Comparison of ENCODE assay signal across 20 cellular contexts in genomic region chr20:20393207-20393606, GRCh38. TPM values are rescaled to one million over a fixed set of nuclear protein-coding genes. Genes with fewer than 3 reads are reported as not detected.
DNase-seq lines count a peak whose midpoint lies in the region; ATAC-seq and TF ChIP-seq lines count a peak whose summit lies in the region.
"Had no signal": no experiment of that assay in that cellular context is flagged by ENCODE, and none has a peak within 500 bp of the region (broad histone marks: within the 10 kb centered on the region; RNA-seq: fewer than 3 reads in every experiment).

No MANE protein-coding gene starts in this region.

- H3K27ac ChIP-seq in osteoblast (ENCODE audit: low read depth, low read length) (no peak overlapping the region), tibial nerve (no peak overlapping the region)
- H3K27ac ChIP-seq: gastrocnemius medialis, transverse colon had no signal

- H3K4me3 Mint-ChIP-seq in activated CD8-positive, alpha-beta T cell treated with anti-CD3 and anti-CD28 coated beads for 36 hours = no peak overlapping the region
- H3K4me3 Mint-ChIP-seq in activated CD8-positive, alpha-beta T cell treated with anti-CD3 and anti-CD28 coated beads, Interleukin-2, amount 10 ng/mL, durations not matched to agents 7 days and 5 days = no peak overlapping the region
- H3K4me3 Mint-ChIP-seq: activated naive CD8-positive, alpha-beta T cell; CD8-positive, alpha-beta T cell had no signal

- peaks cover 5% of the 10 kb centered on the region for H3K4me1 ChIP-seq in osteoblast (ENCODE audit: insufficient read depth, low read length)
- H3K4me1 ChIP-seq in tibial nerve = peaks cover 0 to 14% (median 3%) of the 10 kb centered on the region in 4 donors
- H3K4me1 ChIP-seq: gastrocnemius medialis, transverse colon had no signal

- intact Hi-C loops in activated CD8-positive, alpha-beta T cell treated with anti-CD3 and anti-CD28 coated beads for 36 hours (cut with micrococcal nuclease) = no loop called here

- H3K36me3 ChIP-seq in osteoblast (ENCODE audit: insufficient read depth, low read length) (no peaks in the 10 kb centered on the region), tibial nerve (peaks cover 0 to 54% (median 0%) of the 10 kb centered on the region in 3 donors)

- POLR2A ChIA-PET in activated CD8-positive, alpha-beta T cell treated with anti-CD3 and anti-CD28 coated beads for 36 hours (lab: Charles Lee) = no interaction called here
- POLR2A ChIA-PET in activated CD8-positive, alpha-beta T cell treated with anti-CD3 and anti-CD28 coated beads, Interleukin-2, amount 10 ng/mL, durations not matched to agents 7 days and 5 days (lab: Charles Lee) = no interaction called here

- WGBS in tibial nerve, 2 donors = 29 to 45% methylated on average over 6 of the region's 6 CpGs

- H3K9me3 ChIP-seq in osteoblast (ENCODE audit: low read depth, low read length) (no peaks in the 10 kb centered on the region), tibial nerve (no peaks in the 10 kb centered on the region)
- H3K9me3 ChIP-seq: gastrocnemius medialis, transverse colon had no signal

- no peak for TF ChIP-seq POLR2A in tibial nerve (IDR thresholded peaks at IDR 0.05)

- peaks cover 5% of the 10 kb centered on the region for H3K36me3 Mint-ChIP-seq in activated CD8-positive, alpha-beta T cell treated with anti-CD3 and anti-CD28 coated beads for 36 hours (ENCODE audit: low read depth)
- no peaks in the 10 kb centered on the region for H3K36me3 Mint-ChIP-seq in activated CD8-positive, alpha-beta T cell treated with anti-CD3 and anti-CD28 coated beads, Interleukin-2, amount 10 ng/mL, durations not matched to agents 7 days and 5 days (ENCODE audit: low read depth)
- H3K36me3 Mint-ChIP-seq: activated naive CD8-positive, alpha-beta T cell had no signal

- no peaks in the 10 kb centered on the region for H3K9me3 Mint-ChIP-seq in activated CD8-positive, alpha-beta T cell treated with anti-CD3 and anti-CD28 coated beads for 36 hours
- no peaks in the 10 kb centered on the region for H3K9me3 Mint-ChIP-seq in activated CD8-positive, alpha-beta T cell treated with anti-CD3 and anti-CD28 coated beads, Interleukin-2, amount 10 ng/mL, durations not matched to agents 7 days and 5 days (ENCODE audit: insufficient read depth)
- H3K9me3 Mint-ChIP-seq: CD8-positive, alpha-beta T cell had no signal

- no peak for DNase-seq in activated CD8-positive, alpha-beta T cell treated with anti-CD3 and anti-CD28 coated beads for 36 hours
- no peak for DNase-seq in activated CD8-positive, alpha-beta T cell treated with anti-CD3 and anti-CD28 coated beads, Interleukin-2, amount 10 ng/mL, durations not matched to agents 7 days and 5 days
- DNase-seq in RPMI7951 (ENCODE audit: low read depth) (peak; percentile 27), choroid plexus epithelial cell (ENCODE audit: low read depth) (peak; percentile 47), osteoblast (ENCODE audit: insufficient read length, low spot score, missing footprints) (peak; percentile 85), tibial nerve (ENCODE audit: low spot score in 2 of 2) (no peak), NCI-H2227 (lab: John Stamatoyannopoulos, UW; ENCODE audit: unreplicated experiment) (no peak)
- DNase-seq: 8988T; CD8-positive, alpha-beta T cell; gastrocnemius medialis; NCI-H1105; NCI-H2171; NCI-H82; small intestine; stimulated activated CD4-positive, alpha-beta T cell treated with anti-CD3 and anti-CD28 coated beads, Interleukin-4, amount 100 ng/mL, for 4 hours; transverse colon had no signal

- peak overlapping the region; percentile 60 for H3K27ac Mint-ChIP-seq in activated CD8-positive, alpha-beta T cell treated with anti-CD3 and anti-CD28 coated beads for 36 hours
- H3K27ac Mint-ChIP-seq in activated CD8-positive, alpha-beta T cell treated with anti-CD3 and anti-CD28 coated beads, Interleukin-2, amount 10 ng/mL, durations not matched to agents 7 days and 5 days = no peak overlapping the region
- H3K27ac Mint-ChIP-seq: activated naive CD8-positive, alpha-beta T cell; CD8-positive, alpha-beta T cell; progenitor cell of endocrine pancreas had no signal

- H2AFZ ChIP-seq in osteoblast (ENCODE audit: low read length) = no peak overlapping the region

- no peak overlapping the region for H3K4me3 ChIP-seq in choroid plexus epithelial cell (ENCODE audit: low read depth, low read length)
- H3K4me3 ChIP-seq in osteoblast (ENCODE audit: insufficient read depth, low read length) = no peak overlapping the region
- H3K4me3 ChIP-seq in tibial nerve = no peak overlapping the region
- H3K4me3 ChIP-seq: gastrocnemius medialis, transverse colon had no signal

- H4K20me1 ChIP-seq in osteoblast (ENCODE audit: insufficient read depth, low read length) = no peaks in the 10 kb centered on the region

- H3K4me1 Mint-ChIP-seq in activated CD8-positive, alpha-beta T cell treated with anti-CD3 and anti-CD28 coated beads for 36 hours (ENCODE audit: low read depth) = no peaks in the 10 kb centered on the region
- H3K4me1 Mint-ChIP-seq in activated CD8-positive, alpha-beta T cell treated with anti-CD3 and anti-CD28 coated beads, Interleukin-2, amount 10 ng/mL, durations not matched to agents 7 days and 5 days (ENCODE audit: low read depth) = no peaks in the 10 kb centered on the region

- H3K79me2 ChIP-seq in osteoblast (ENCODE audit: insufficient read depth, low read length) = no peaks in the 10 kb centered on the region

- TF ChIP-seq EP300 in tibial nerve (IDR thresholded peaks at IDR 0.05) = no peak

- H3K27me3 ChIP-seq in osteoblast (ENCODE audit: insufficient read depth, low read length) (no peaks in the 10 kb centered on the region), tibial nerve (no peaks in the 10 kb centered on the region)
- H3K27me3 ChIP-seq: gastrocnemius medialis, transverse colon had no signal

- ATAC-seq in activated CD8-positive, alpha-beta T cell treated with anti-CD3 and anti-CD28 coated beads for 36 hours = no peak
- no peak for ATAC-seq in activated CD8-positive, alpha-beta T cell treated with anti-CD3 and anti-CD28 coated beads, Interleukin-2, amount 10 ng/mL, durations not matched to agents 7 days and 5 days
- no peak for ATAC-seq in GM21526 (IDR thresholded peaks at IDR 0.05; ENCODE audit: low FRiP score, unreplicated experiment)
- ATAC-seq: CD8-positive, alpha-beta T cell; gastrocnemius medialis had no signal

- no peak for TF ChIP-seq CTCF in activated CD8-positive, alpha-beta T cell treated with anti-CD3 and anti-CD28 coated beads for 36 hours (IDR thresholded peaks at IDR 0.05)
- no peak for TF ChIP-seq CTCF in choroid plexus epithelial cell (conservative IDR thresholded peaks at IDR 0.05; ENCODE audit: low read depth, low read length)
- no peak for TF ChIP-seq CTCF in osteoblast (IDR thresholded peaks at IDR 0.05; ENCODE audit: extremely low read depth, low read depth, low read length)
- TF ChIP-seq CTCF in tibial nerve (IDR thresholded peaks at IDR 0.05) = no peak

- H3K4me2 ChIP-seq in osteoblast (ENCODE audit: insufficient read depth, low read length) = no peak overlapping the region

- CTCF ChIA-PET in activated CD8-positive, alpha-beta T cell treated with anti-CD3 and anti-CD28 coated beads for 36 hours (lab: Charles Lee) = no interaction called here
- CTCF ChIA-PET in activated CD8-positive, alpha-beta T cell treated with anti-CD3 and anti-CD28 coated beads, Interleukin-2, amount 10 ng/mL, durations not matched to agents 7 days and 5 days (lab: Charles Lee) = no interaction called here

- no peaks in the 10 kb centered on the region for H3K27me3 Mint-ChIP-seq in activated CD8-positive, alpha-beta T cell treated with anti-CD3 and anti-CD28 coated beads for 36 hours
- no peaks in the 10 kb centered on the region for H3K27me3 Mint-ChIP-seq in activated CD8-positive, alpha-beta T cell treated with anti-CD3 and anti-CD28 coated beads, Interleukin-2, amount 10 ng/mL, durations not matched to agents 7 days and 5 days (ENCODE audit: low read depth)
- H3K27me3 Mint-ChIP-seq: activated naive CD8-positive, alpha-beta T cell; progenitor cell of endocrine pancreas had no signal

RNA-seq across cellular contexts. Expression of gene INSM1, which starts 25.3 kb away (rescaled TPM):
- under 1 TPM; 0.76 to 0.99 TPM for total RNA-seq in activated CD8-positive, alpha-beta T cell treated with anti-CD3 and anti-CD28 coated beads for 36 hours
- total RNA-seq in activated CD8-positive, alpha-beta T cell treated with anti-CD3 and anti-CD28 coated beads, Interleukin-2, amount 10 ng/mL, durations not matched to agents 7 days and 5 days = not detected
- total RNA-seq in RPMI7951 (2014; rRNA removed; shearing (Covaris generic)) = under 0.01 and 0.10 TPM in 2 replicates
- total RNA-seq in osteoblast (not detected in 2 replicates), tibial nerve (not detected)
- total RNA-seq: cardiac septum; CD8-positive, alpha-beta T cell; gastrocnemius medialis had no signal

Comparison
In these comparisons a context has a peak if more than half of its experiments do, and no peak if none do; other contexts are left out.
1. DNase-seq: peak in RPMI7951 (single experiment), choroid plexus epithelial cell (single experiment) and osteoblast (single experiment); none in activated CD8-positive, alpha-beta T cell treated with anti-CD3 and anti-CD28 coated beads for 36 hours (single experiment), activated CD8-positive, alpha-beta T cell treated with anti-CD3 and anti-CD28 coated beads, Interleukin-2, amount 10 ng/mL, durations not matched to agents 7 days and 5 days (single experiment), tibial nerve (0 of 2) and NCI-H2227 (single experiment).